ENCODE assay signal across 10 cellular contexts in the genomic region with DNA sequence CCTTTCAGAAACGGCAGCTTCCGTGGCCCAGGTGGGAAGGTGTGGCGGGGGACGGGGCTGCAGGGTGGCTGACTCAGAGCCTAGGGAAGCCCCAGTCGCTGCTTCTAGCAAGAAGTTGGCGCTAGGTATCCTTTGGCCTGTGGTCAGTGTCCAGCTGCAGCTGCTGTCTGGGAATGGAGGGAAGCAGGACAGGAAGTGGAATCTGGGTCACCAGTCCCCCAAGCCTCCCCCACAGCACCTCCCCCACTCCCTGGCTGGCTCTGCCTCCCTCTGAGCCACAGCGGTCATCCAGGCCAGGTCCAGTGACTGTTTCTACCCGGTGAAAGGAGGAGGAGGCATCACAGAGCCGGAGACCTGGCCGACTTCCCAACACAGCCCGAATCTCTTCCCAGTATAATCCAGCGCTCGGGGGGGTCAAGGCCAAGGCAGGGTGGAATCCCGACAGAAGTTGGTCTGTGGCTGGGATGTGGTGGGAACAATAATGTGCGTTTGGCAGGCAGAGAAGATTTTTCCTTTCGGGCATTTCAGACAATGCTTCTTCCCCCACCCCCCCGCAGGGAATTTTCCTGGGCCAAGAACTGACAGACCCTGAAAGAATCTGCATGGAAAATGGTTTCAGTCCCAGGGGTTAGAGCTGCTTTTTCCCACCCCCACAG. TPM values are rescaled to one million over a fixed set of nuclear protein-coding genes. Genes with fewer than 3 reads are reported as not detected.
DNase-seq lines count a peak whose midpoint lies in the region; ATAC-seq and TF ChIP-seq lines count a peak whose summit lies in the region.
"Had no signal": no experiment of that assay in that cellular context is flagged by ENCODE, and none has a peak within 500 bp of the region (broad histone marks: within the 10 kb centered on the region; RNA-seq: fewer than 3 reads in every experiment).

No MANE protein-coding gene starts in this region.

- CTCF ChIA-PET in activated naive CD4-positive, alpha-beta T cell treated with anti-CD3 and anti-CD28 coated beads for 36 hours (lab: Charles Lee): no interaction called here

- H3K36me3 Mint-ChIP-seq in activated naive CD4-positive, alpha-beta T cell treated with anti-CD3 and anti-CD28 coated beads for 36 hours (ENCODE audit: low read depth): no peaks in the 10 kb centered on the region

- H3K27ac ChIP-seq in right lobe of liver: peak overlapping the region in 2 of 3 donors; percentile 60 to 82
- peak overlapping the region in 7 of 8 donors; percentile 33 to 66 (median 59) for H3K27ac ChIP-seq in spleen

- no peaks in the 10 kb centered on the region for H3K27me3 ChIP-seq in right lobe of liver
- peaks cover 0 to 36% (median 0%) of the 10 kb centered on the region in 7 donors for H3K27me3 ChIP-seq in spleen (replicated peaks in 1 of 7)

- no peak overlapping the region for H3K27ac Mint-ChIP-seq in activated naive CD4-positive, alpha-beta T cell treated with anti-CD3 and anti-CD28 coated beads for 36 hours
- H3K27ac Mint-ChIP-seq: effector memory CD8-positive, alpha-beta T cell had no signal

- H3K27me3 Mint-ChIP-seq in activated naive CD4-positive, alpha-beta T cell treated with anti-CD3 and anti-CD28 coated beads for 36 hours (ENCODE audit: low read depth): peaks cover 24% of the 10 kb centered on the region

- H3K4me3 ChIP-seq in right lobe of liver (peak overlapping the region in 1 of 3 donors; percentile 7), spleen (no peak overlapping the region)

- no peak for TF ChIP-seq CTCF in right lobe of liver (IDR thresholded peaks at IDR 0.05)
- TF ChIP-seq CTCF in spleen (IDR thresholded peaks at IDR 0.05 in 8 of 11, conservative IDR thresholded peaks at IDR 0.05 in 3 of 11): no peak

- H3K9me3 Mint-ChIP-seq in activated naive CD4-positive, alpha-beta T cell treated with anti-CD3 and anti-CD28 coated beads for 36 hours: no peaks in the 10 kb centered on the region
- H3K9me3 Mint-ChIP-seq: effector memory CD8-positive, alpha-beta T cell had no signal

- H3K36me3 ChIP-seq in right lobe of liver (no peaks in the 10 kb centered on the region), spleen (no peaks in the 10 kb centered on the region)

- H3K4me1 ChIP-seq in right lobe of liver (peaks cover 0 to 44% (median 13%) of the 10 kb centered on the region in 4 donors), spleen (peaks cover 0 to 44% (median 14%) of the 10 kb centered on the region in 6 donors)

- no peak overlapping the region for H3K4me3 Mint-ChIP-seq in activated naive CD4-positive, alpha-beta T cell treated with anti-CD3 and anti-CD28 coated beads for 36 hours
- H3K4me3 Mint-ChIP-seq: effector memory CD8-positive, alpha-beta T cell had no signal

- no peaks in the 10 kb centered on the region for H3K4me1 Mint-ChIP-seq in activated naive CD4-positive, alpha-beta T cell treated with anti-CD3 and anti-CD28 coated beads for 36 hours (ENCODE audit: low read depth)

- H3K9me3 ChIP-seq in right lobe of liver (no peaks in the 10 kb centered on the region), spleen (no peaks in the 10 kb centered on the region)

- ATAC-seq in right lobe of liver: peak; percentile 71 to 79 (median 76)
- ATAC-seq in GM21447 (IDR thresholded peaks at IDR 0.05; ENCODE audit: unreplicated experiment): no peak
- ATAC-seq: effector memory CD8-positive, alpha-beta T cell had no signal

- WGBS in right lobe of liver (ENCODE audit: insufficient coverage, low coverage, low lambda C conversion rate, missing lambda C conversion rate): 33% methylated on average over 9 of the region's 17 CpGs
- WGBS in spleen, 5 donors: 41 to 66% (median 59%) methylated on average over 15 to 17 of the region's 17 CpGs

- intact Hi-C loops in right lobe of liver (cut with DNase I): no loop called here
- intact Hi-C loops in spleen (cut with DNase I; ENCODE audit: low total_unique reads): no loop called here
- intact Hi-C loops in activated naive CD4-positive, alpha-beta T cell treated with anti-CD3 and anti-CD28 coated beads for 36 hours (cut with micrococcal nuclease): no loop called here

- DNase-seq in HS-27A (ENCODE audit: low read depth) (peak; percentile 71), dermis blood vessel endothelial cell (peak; percentile 78), right lobe of liver (peak; percentile 86 to 95 (median 89)), spleen (no peak), NCI-H446 treated with DMSO at 0.1 percent for 48 hours (lab: John Stamatoyannopoulos, UW) (no peak), 8988T (no peak)
- no peak for DNase-seq in activated naive CD4-positive, alpha-beta T cell treated with anti-CD3 and anti-CD28 coated beads for 36 hours
- DNase-seq: effector memory CD8-positive, alpha-beta T cell; SW 1271 had no signal

- TF ChIP-seq POLR2A in right lobe of liver (IDR thresholded peaks at IDR 0.05) (no peak), spleen (IDR thresholded peaks at IDR 0.05) (peak in 1 of 3 donors; percentile 20)

RNA-seq across cellular contexts. Expression of a gene that starts 45.1 kb away (rescaled TPM):
- 5.5 and 8.7 TPM in 2 replicates for total RNA-seq in dermis blood vessel endothelial cell
- total RNA-seq in right lobe of liver: 100 to 1,000 TPM in 1 of 6 experiments, 10 to 100 TPM in 2, 1 to 10 TPM in 3; 5.4 to 115 (median 27.7) TPM
- total RNA-seq in spleen: 100 to 1,000 TPM in 1 of 7 donors, 10 to 100 TPM in 6; 20.8 to 103 (median 68.4) TPM
- polyA plus RNA-seq in spleen: 10 to 100 TPM; 13.2 to 26.7 (median 26.3) TPM
- 1 to 10 TPM in 1 of 2 experiments, under 1 TPM in 1; 0.81 to 1.1 TPM for total RNA-seq in activated naive CD4-positive, alpha-beta T cell treated with anti-CD3 and anti-CD28 coated beads for 36 hours

Comparison
In these comparisons a context has a peak if more than half of its experiments do, and no peak if none do; other contexts are left out.
1. DNase-seq: peak in HS-27A (single experiment), dermis blood vessel endothelial cell (single experiment) and right lobe of liver (3 of 3); none in spleen (single experiment), activated naive CD4-positive, alpha-beta T cell treated with anti-CD3 and anti-CD28 coated beads for 36 hours (single experiment), NCI-H446 treated with DMSO at 0.1 percent for 48 hours (single experiment) and 8988T (single experiment).